ENCODE assay signal across 9 cellular contexts in genomic region chr4:184331155-184331995, GRCh38.
DNase-seq lines count a peak whose midpoint lies in the region; ATAC-seq, FAIRE-seq and TF ChIP-seq lines count a peak whose summit lies in the region.
"Had no signal": no experiment of that assay in that cellular context is flagged by ENCODE, and none has a peak within 500 bp of the region (broad histone marks: within the 10 kb centered on the region; RNA-seq: fewer than 3 reads in every experiment).

No MANE protein-coding gene starts in this region.

- H3K27ac ChIP-seq in psoas muscle: peak overlapping the region; percentile 79

- no peak for TF ChIP-seq POLR2A in GM12891 (IDR thresholded peaks at IDR 0.05; ENCODE audit: low read depth, low read length)

- intact Hi-C loops in psoas muscle (cut with DNase I): no loop called here

- H3K9me3 ChIP-seq in psoas muscle: no peaks in the 10 kb centered on the region

- ATAC-seq in esophagus mucosa (peak; percentile 75), psoas muscle (peak; percentile 46 to 84 (median 72)), HG03521 (IDR thresholded peaks at IDR 0.05; ENCODE audit: unreplicated experiment) (no peak), GM18520 (IDR thresholded peaks at IDR 0.05; ENCODE audit: unreplicated experiment) (no peak)
- ATAC-seq: WTC11 had no signal

- H3K4me3 ChIP-seq in psoas muscle: no peak overlapping the region

- H3K27me3 ChIP-seq in psoas muscle (ENCODE audit: insufficient read depth in 3 of 3, low read length in 2 of 3): no peaks in the 10 kb centered on the region

- WGBS in psoas muscle, 3 donors: 55 to 73% (median 56%) methylated on average over 9 to 10 of the region's 10 CpGs

- H3K36me3 ChIP-seq in psoas muscle (ENCODE audit: insufficient read depth in 1 of 2, low read depth in 1 of 2): no peaks in the 10 kb centered on the region

- DNase-seq in GM12891 (ENCODE audit: insufficient read length, low spot score) (no peak), NOMO-1 (lab: John Stamatoyannopoulos, UW; ENCODE audit: unreplicated experiment in 2 of 2) (peak; percentile 27 to 71), psoas muscle (no peak), NAMALWA (ENCODE audit: low spot score) (no peak), activated gamma-delta T cell treated with Interleukin-2 at 50 U/mL for 16 hours (no peak)

- H3K4me1 ChIP-seq in psoas muscle: peaks cover 17% of the 10 kb centered on the region

- TF ChIP-seq CTCF in psoas muscle (IDR thresholded peaks at IDR 0.05): no peak

- peak; percentile 87 for FAIRE-seq in GM12891 (lab: Jason Lieb, UNC)

TF ChIP-seq in GM12891, 5 proteins besides CTCF, POLR2A, EP300 and RAD21:
- TF ChIP-seq POU2F2 (IDR thresholded peaks at IDR 0.05; ENCODE audit: low read depth, low read length) (no peak), TAF1 (IDR thresholded peaks at IDR 0.05; ENCODE audit: low read depth, low read length) (no peak), POLR2AphosphoS5 (IDR thresholded peaks at IDR 0.05; ENCODE audit: low read depth, low read length) (0 out of 2 replicates have a peak, but pooled peaks have one; percentile 31)

Comparison
In these comparisons a context has a peak if more than half of its experiments do, and no peak if none do; other contexts are left out.
1. DNase-seq: peak in NOMO-1 (2 of 2); none in GM12891 (single experiment), psoas muscle (0 of 2), NAMALWA (single experiment) and activated gamma-delta T cell treated with Interleukin-2 at 50 U/mL for 16 hours (single experiment).
2. ATAC-seq: peak in esophagus mucosa (single experiment) and psoas muscle (4 of 4); none in HG03521 (single experiment) and GM18520 (single experiment).